ENCODE assay signal across 8 cellular contexts in genomic region chrX:2630169-2630934, GRCh38.
DNase-seq lines count a peak whose midpoint lies in the region; ATAC-seq and TF ChIP-seq lines count a peak whose summit lies in the region.
"Not testable (repeated sequence)": the region's sequence is repeated elsewhere in the genome, so short reads cannot be mapped to it uniquely, and the experiment has no call there.

No MANE protein-coding gene starts in this region.

- H3K36me3 Mint-ChIP-seq in CD14-positive monocyte (peaks cover 66 to 83% of the 10 kb centered on the region in 2 donors), IgD-negative memory B cell (peaks cover 17% of the 10 kb centered on the region), endothelial cell (ENCODE audit: low read depth, unreplicated experiment) (peaks cover 63% of the 10 kb centered on the region)
- H3K36me3 Mint-ChIP-seq in activated CD4-positive, alpha-beta memory T cell treated with anti-CD3 and anti-CD28 coated beads for 36 hours: peaks cover 69% of the 10 kb centered on the region
- peaks cover 49 to 67% (median 56%) of the 10 kb centered on the region in 3 donors for H3K36me3 Mint-ChIP-seq in naive thymus-derived CD8-positive, alpha-beta T cell

- POLR2A ChIA-PET in activated CD4-positive, alpha-beta memory T cell treated with anti-CD3 and anti-CD28 coated beads for 36 hours (lab: Charles Lee); naive thymus-derived CD8-positive, alpha-beta T cell (lab: Charles Lee): not testable (repeated sequence)

- H3K9me3 Mint-ChIP-seq in CD14-positive monocyte (peaks cover 33 to 53% (median 49%) of the 10 kb centered on the region in 7 donors), IgD-negative memory B cell (peaks cover 12 to 45% (median 35%) of the 10 kb centered on the region in 3 donors), endothelial cell (ENCODE audit: unreplicated experiment) (peaks cover 16% of the 10 kb centered on the region)
- H3K9me3 Mint-ChIP-seq in activated CD4-positive, alpha-beta memory T cell treated with anti-CD3 and anti-CD28 coated beads for 36 hours: peaks cover 42% of the 10 kb centered on the region
- H3K9me3 Mint-ChIP-seq in naive thymus-derived CD8-positive, alpha-beta T cell: peaks cover 16 to 61% (median 46%) of the 10 kb centered on the region in 9 donors

- peak overlapping the region; percentile 92 for H3K27ac ChIP-seq in SK-N-MC

- intact Hi-C loops in CD14-positive monocyte (cut with micrococcal nuclease): loop anchor here (5.0 kb wide), 3 partner anchors 67 to 82 kb away; no protein-coding TSS in a partner anchor
- intact Hi-C loops in activated CD4-positive, alpha-beta memory T cell treated with anti-CD3 and anti-CD28 coated beads for 36 hours (cut with micrococcal nuclease): loop anchor here (1.0 kb wide), 4 partner anchors 21 to 1177 kb away; no protein-coding TSS in a partner anchor

- not testable (repeated sequence) for H3K4me3 ChIP-seq in SK-N-MC

- DNase-seq in CD14-positive monocyte (ENCODE audit: low spot score); endothelial cell (ENCODE audit: low spot score): not testable (repeated sequence)
- peak; percentile 64 for DNase-seq in SK-N-MC (ENCODE audit: low read depth, low spot score)
- DNase-seq in activated CD4-positive, alpha-beta memory T cell treated with anti-CD3 and anti-CD28 coated beads for 36 hours: peak; percentile 63
- DNase-seq in activated naive CD4-positive, alpha-beta T cell treated with anti-CD3 and anti-CD28 coated beads, Interleukin-2, amount 50 U/mL, for 16 hours: peak; percentile 54
- DNase-seq in naive thymus-derived CD8-positive, alpha-beta T cell: peak in 9 of 10 donors; percentile 35 to 83 (median 74)
- DNase-seq in stimulated activated CD4-positive, alpha-beta T cell treated with anti-CD3 and anti-CD28 coated beads, TNF-alpha, amount 100 ng/mL, for 1 hour (ENCODE audit: low read depth in 3 of 3, low spot score in 1 of 3): peak; percentile 14 to 40 (median 22)

- ATAC-seq in naive thymus-derived CD8-positive, alpha-beta T cell: peak; percentile 41 to 53

- H3K27me3 Mint-ChIP-seq in CD14-positive monocyte (ENCODE audit: low read depth in 3 of 3): peaks cover 0 to 28% (median 0%) of the 10 kb centered on the region in 3 donors
- not testable (repeated sequence) for H3K27me3 Mint-ChIP-seq in IgD-negative memory B cell; activated CD4-positive, alpha-beta memory T cell treated with anti-CD3 and anti-CD28 coated beads for 36 hours; endothelial cell (ENCODE audit: unreplicated experiment); naive thymus-derived CD8-positive, alpha-beta T cell

- not testable (repeated sequence) for H3K4me1 Mint-ChIP-seq in CD14-positive monocyte; endothelial cell (ENCODE audit: unreplicated experiment)
- peaks cover 10 to 34% (median 20%) of the 10 kb centered on the region in 3 donors for H3K4me1 Mint-ChIP-seq in IgD-negative memory B cell
- peaks cover 34% of the 10 kb centered on the region for H3K4me1 Mint-ChIP-seq in activated CD4-positive, alpha-beta memory T cell treated with anti-CD3 and anti-CD28 coated beads for 36 hours (ENCODE audit: low read depth)
- H3K4me1 Mint-ChIP-seq in naive thymus-derived CD8-positive, alpha-beta T cell: peaks cover 45 to 57% (median 50%) of the 10 kb centered on the region in 4 donors

- H3K27ac Mint-ChIP-seq in CD14-positive monocyte (peak overlapping the region; percentile 82 to 95 (median 90)), IgD-negative memory B cell (peak overlapping the region; percentile 90 to 100 (median 99)), endothelial cell (ENCODE audit: unreplicated experiment) (peak overlapping the region; percentile 10)
- H3K27ac Mint-ChIP-seq in activated CD4-positive, alpha-beta memory T cell treated with anti-CD3 and anti-CD28 coated beads for 36 hours: peak overlapping the region; percentile 96
- H3K27ac Mint-ChIP-seq in naive thymus-derived CD8-positive, alpha-beta T cell: peak overlapping the region; percentile 89 to 98 (median 97)

- not testable (repeated sequence) for H3K9ac ChIP-seq in SK-N-MC (ENCODE audit: insufficient read length)

- CTCF ChIA-PET in activated CD4-positive, alpha-beta memory T cell treated with anti-CD3 and anti-CD28 coated beads for 36 hours (lab: Charles Lee): not testable (repeated sequence)

- not testable (repeated sequence) for TF ChIP-seq CTCF in CD14-positive monocyte (IDR thresholded peaks at IDR 0.05); endothelial cell (IDR thresholded peaks at IDR 0.05; ENCODE audit: unreplicated experiment)

- H3K4me3 Mint-ChIP-seq in CD14-positive monocyte: not testable (repeated sequence)
- H3K4me3 Mint-ChIP-seq in IgD-negative memory B cell (peak overlapping the region; percentile 61 to 91 (median 82)), endothelial cell (ENCODE audit: unreplicated experiment) (peak overlapping the region; percentile 67)
- peak overlapping the region; percentile 59 for H3K4me3 Mint-ChIP-seq in activated CD4-positive, alpha-beta memory T cell treated with anti-CD3 and anti-CD28 coated beads for 36 hours
- peak overlapping the region; percentile 41 to 77 (median 64) for H3K4me3 Mint-ChIP-seq in naive thymus-derived CD8-positive, alpha-beta T cell

- peaks cover 15% of the 10 kb centered on the region for H3K9me3 ChIP-seq in SK-N-MC (ENCODE audit: low read depth, low read length)

- peaks cover 88% of the 10 kb centered on the region for H3K36me3 ChIP-seq in SK-N-MC (ENCODE audit: insufficient read depth, low read length)

Comparison
In these comparisons a context has a peak if more than half of its experiments do, and no peak if none do; other contexts are left out.
1. H3K27ac Mint-ChIP-seq: peak in every context shown above with its lines; median percentile 99 in IgD-negative memory B cell; 97 in naive thymus-derived CD8-positive, alpha-beta T cell; 96 in activated CD4-positive, alpha-beta memory T cell treated with anti-CD3 and anti-CD28 coated beads for 36 hours; 90 in CD14-positive monocyte; 10 in endothelial cell.